In genomic region chr13:37361608-37362007, GRCh38 we compare ENCODE assay signal across 19 cellular contexts.
"Had no signal": no experiment of that assay in that cellular context is flagged by ENCODE, and none has a peak within 500 bp of the region (broad histone marks: within the 10 kb centered on the region; RNA-seq: fewer than 3 reads in every experiment).

No MANE protein-coding gene starts in this region.

- H3K9me3 ChIP-seq: colonic mucosa, gastrocnemius medialis, left ventricle myocardium inferior, lower lobe of right lung, pancreas, stomach, thoracic aorta had no signal

- H3K36me3 ChIP-seq: colonic mucosa, gastrocnemius medialis, left ventricle myocardium inferior, lower lobe of right lung, neural progenitor cell, pancreas, stomach, thoracic aorta had no signal

- H3K27ac ChIP-seq: colonic mucosa, gastrocnemius medialis, left ventricle myocardium inferior, lower lobe of right lung, neural progenitor cell, pancreas, stomach, thoracic aorta had no signal

- H3K4me2 ChIP-seq: neural progenitor cell had no signal

- DNase-seq: colonic mucosa; dermis blood vessel endothelial cell; gastrocnemius medialis; kidney; left cardiac atrium; left ventricle myocardium inferior; lower lobe of right lung; midbrain; nucleus accumbens; pancreas; right cardiac atrium; small intestine; stimulated activated CD4-positive, alpha-beta T cell treated with anti-CD3 and anti-CD28 coated beads, Interleukin-12 subunit alpha, Interleukin-12 subunit beta, amount 100 ng/mL, for 4 hours; stimulated activated naive CD4-positive, alpha-beta T cell; stomach; substantia nigra had no signal

- H3K4me1 ChIP-seq: colonic mucosa, gastrocnemius medialis, left ventricle myocardium inferior, lower lobe of right lung, neural progenitor cell, pancreas, stomach had no signal

- ATAC-seq: gastrocnemius medialis; lower lobe of right lung; natural killer cell treated with Interleukin-12 subunit alpha and Interleukin-12 subunit beta and Interleukin-15 and Interleukin-18, amount 100 ng/mL, for 72 hours; pancreas; right cardiac atrium had no signal

- H3K9ac ChIP-seq: neural progenitor cell had no signal

- H3K4me3 ChIP-seq: colonic mucosa, gastrocnemius medialis, left ventricle myocardium inferior, lower lobe of right lung, neural progenitor cell, pancreas, stomach, thoracic aorta had no signal

- H2AFZ ChIP-seq: neural progenitor cell had no signal

- H3K27me3 ChIP-seq: colonic mucosa, gastrocnemius medialis, neural progenitor cell, pancreas, stomach had no signal
